In the genomic region with DNA sequence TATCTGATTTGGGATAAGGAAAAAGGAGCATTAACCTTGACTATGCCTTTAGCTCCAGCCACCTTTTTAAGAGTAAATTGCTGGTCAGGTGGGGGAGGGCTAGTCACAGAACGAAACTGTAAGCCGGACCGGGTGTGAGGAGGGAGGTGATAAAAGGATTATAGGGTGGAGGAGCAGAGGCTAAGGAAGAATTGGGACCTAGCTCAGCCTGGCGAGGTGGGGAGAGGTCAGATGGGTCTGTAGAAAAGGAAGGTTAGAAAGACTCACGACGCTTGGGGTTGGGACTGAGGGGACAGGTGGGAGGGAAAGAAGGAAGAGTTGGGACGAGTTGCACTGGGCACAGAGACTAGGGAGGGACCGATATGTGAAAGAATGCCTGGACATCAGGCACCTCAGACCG, we compare ENCODE assay signal across 9 cellular contexts. TPM values are rescaled to one million over a fixed set of nuclear protein-coding genes. Genes with fewer than 3 reads are reported as not detected.
"Had no signal": no experiment of that assay in that cellular context is flagged by ENCODE, and none has a peak within 500 bp of the region (broad histone marks: within the 10 kb centered on the region; RNA-seq: fewer than 3 reads in every experiment).

No MANE protein-coding gene starts in this region.

RNA-seq across cellular contexts. Expression of gene GABRP, which starts 17.7 kb away (rescaled TPM):
- total RNA-seq: activated CD4-positive, alpha-beta memory T cell treated with anti-CD3 and anti-CD28 coated beads, Interleukin-2, amount 10 ng/mL, durations not matched to agents 7 days and 5 days; activated CD4-positive, alpha-beta T cell treated with anti-CD3 and anti-CD28 coated beads for 36 hours; activated CD4-positive, alpha-beta T cell treated with anti-CD3 and anti-CD28 coated beads, Interleukin-2, amount 10 ng/mL, durations not matched to agents 7 days and 5 days; activated CD8-positive, alpha-beta memory T cell treated with anti-CD3 and anti-CD28 coated beads, Interleukin-2, amount 10 ng/mL, durations not matched to agents 7 days and 5 days; activated CD8-positive, alpha-beta T cell treated with anti-CD3 and anti-CD28 coated beads, Interleukin-2, amount 10 ng/mL, durations not matched to agents 7 days and 5 days; activated naive CD8-positive, alpha-beta T cell treated with anti-CD3 and anti-CD28 coated beads, Interleukin-2, amount 10 ng/mL, durations not matched to agents 7 days and 5 days; activated T-helper 2 cell treated with anti-CD3 and anti-CD28 coated beads, Interferon-gamma antibody, Interleukin-2, Interleukin-4, amounts not matched to agents 10 μg/mL and 5 μg/mL and 100 μg/mL, durations not matched to agents 14 hours and 24 hours and 36 hours; bronchial epithelial cell; chondrocyte had no signal
